ENCODE assay signal across 17 cellular contexts in the genomic region with DNA sequence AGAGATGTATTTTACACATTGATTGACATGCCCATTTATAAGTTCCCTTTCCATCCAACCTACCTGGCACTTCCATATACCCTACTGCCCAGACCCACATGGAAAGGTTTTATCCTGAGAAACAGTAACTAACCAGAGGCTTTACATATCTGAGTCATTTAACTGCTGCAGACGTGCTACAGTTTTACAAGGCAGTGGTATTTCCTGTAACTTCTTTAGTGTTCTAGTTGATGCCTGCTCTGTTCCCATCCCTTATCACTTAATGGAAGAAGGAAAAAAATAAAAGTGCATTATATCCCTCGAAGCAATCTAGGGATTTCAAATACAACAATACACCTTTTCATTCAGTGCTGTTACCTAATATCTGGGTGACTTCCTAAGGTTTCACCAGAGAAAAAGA.
DNase-seq lines count a peak whose midpoint lies in the region; ATAC-seq, FAIRE-seq and TF ChIP-seq lines count a peak whose summit lies in the region.
"Had no signal": no experiment of that assay in that cellular context is flagged by ENCODE, and none has a peak within 500 bp of the region (broad histone marks: within the 10 kb centered on the region; RNA-seq: fewer than 3 reads in every experiment).

No MANE protein-coding gene starts in this region.

- peak; percentile 39 for DNase-seq in GM04503 (ENCODE audit: low read depth)
- peak; percentile 36 for DNase-seq in RCC 7860 (ENCODE audit: low spot score)
- peak; percentile 26 for DNase-seq in epithelial cell of prostate (ENCODE audit: low read depth, low spot score)
- DNase-seq in osteoblast (ENCODE audit: insufficient read length, low spot score, missing footprints) = peak; percentile 52
- no peak for DNase-seq in activated T-cell treated with anti-CD3 and anti-CD28 coated beads, Interleukin-2, amount 50 U/mL, for 1 hour
- DNase-seq in activated T-helper 1 cell treated with anti-CD3 and anti-CD28 coated beads, Interleukin-12 subunit alpha, Interleukin-12 subunit beta, Interleukin-2, Interleukin-4 antibody, amounts not matched to agents 30 ng/mL and 10 ng/mL and 1 ng/mL, durations not matched to agents 14 hours and 24 hours and 36 hours (ENCODE audit: low spot score) = no peak
- DNase-seq in T-helper 9 cell = no peak
- DNase-seq: CD8-positive, alpha-beta memory T cell; left ventricle myocardium inferior; NCI-H2029; WERI-Rb-1 had no signal

- no peak overlapping the region for H2AFZ ChIP-seq in osteoblast (ENCODE audit: low read length)
- H2AFZ ChIP-seq: neural progenitor cell had no signal

- H3K79me2 ChIP-seq in osteoblast (ENCODE audit: insufficient read depth, low read length) = no peaks in the 10 kb centered on the region

- H3K27ac ChIP-seq in epithelial cell of prostate (peak overlapping the region; percentile 37), osteoblast (ENCODE audit: low read depth, low read length) (peak overlapping the region; percentile 32)
- H3K27ac ChIP-seq: gastroesophageal sphincter, KMS-11, neural progenitor cell, SJSA1, WERI-Rb-1 had no signal

- intact Hi-C loops in activated T-helper 1 cell treated with anti-CD3 and anti-CD28 coated beads, Interleukin-12 subunit alpha, Interleukin-12 subunit beta, Interleukin-2, Interleukin-4 antibody, amounts not matched to agents 30 ng/mL and 10 ng/mL and 1 ng/mL, durations not matched to agents 14 hours and 24 hours and 36 hours (cut with micrococcal nuclease) = no loop called here

- no peak overlapping the region for H3K27ac Mint-ChIP-seq in activated T-helper 1 cell treated with anti-CD3 and anti-CD28 coated beads, Interleukin-12 subunit alpha, Interleukin-12 subunit beta, Interleukin-2, Interleukin-4 antibody, amounts not matched to agents 30 ng/mL and 10 ng/mL and 1 ng/mL, durations not matched to agents 14 hours and 24 hours and 36 hours
- H3K27ac Mint-ChIP-seq: CD8-positive, alpha-beta memory T cell; neural progenitor cell had no signal

- H3K4me1 Mint-ChIP-seq in activated T-helper 1 cell treated with anti-CD3 and anti-CD28 coated beads, Interleukin-12 subunit alpha, Interleukin-12 subunit beta, Interleukin-2, Interleukin-4 antibody, amounts not matched to agents 30 ng/mL and 10 ng/mL and 1 ng/mL, durations not matched to agents 14 hours and 24 hours and 36 hours (ENCODE audit: low read depth) = peaks cover 7% of the 10 kb centered on the region

- ATAC-seq in GM21576 (IDR thresholded peaks at IDR 0.05; ENCODE audit: unreplicated experiment) = no peak
- ATAC-seq: gastroesophageal sphincter had no signal

- no peak for TF ChIP-seq CTCF in osteoblast (IDR thresholded peaks at IDR 0.05; ENCODE audit: extremely low read depth, low read depth, low read length)

- no peaks in the 10 kb centered on the region for H3K27me3 ChIP-seq in osteoblast (ENCODE audit: insufficient read depth, low read length)
- H3K27me3 ChIP-seq: gastroesophageal sphincter, neural progenitor cell, SJSA1 had no signal

- no peak overlapping the region for H3K4me3 Mint-ChIP-seq in activated T-helper 1 cell treated with anti-CD3 and anti-CD28 coated beads, Interleukin-12 subunit alpha, Interleukin-12 subunit beta, Interleukin-2, Interleukin-4 antibody, amounts not matched to agents 30 ng/mL and 10 ng/mL and 1 ng/mL, durations not matched to agents 14 hours and 24 hours and 36 hours
- H3K4me3 Mint-ChIP-seq: CD8-positive, alpha-beta memory T cell; neural progenitor cell had no signal

- no peaks in the 10 kb centered on the region for H3K36me3 Mint-ChIP-seq in activated T-helper 1 cell treated with anti-CD3 and anti-CD28 coated beads, Interleukin-12 subunit alpha, Interleukin-12 subunit beta, Interleukin-2, Interleukin-4 antibody, amounts not matched to agents 30 ng/mL and 10 ng/mL and 1 ng/mL, durations not matched to agents 14 hours and 24 hours and 36 hours (ENCODE audit: low read depth)
- H3K36me3 Mint-ChIP-seq: CD8-positive, alpha-beta memory T cell; neural progenitor cell had no signal

- H3K27me3 Mint-ChIP-seq in activated T-helper 1 cell treated with anti-CD3 and anti-CD28 coated beads, Interleukin-12 subunit alpha, Interleukin-12 subunit beta, Interleukin-2, Interleukin-4 antibody, amounts not matched to agents 30 ng/mL and 10 ng/mL and 1 ng/mL, durations not matched to agents 14 hours and 24 hours and 36 hours (ENCODE audit: insufficient read depth) = peaks cover 2% of the 10 kb centered on the region

- peak overlapping the region; percentile 12 for H3K4me2 ChIP-seq in osteoblast (ENCODE audit: insufficient read depth, low read length)
- H3K4me2 ChIP-seq: KMS-11, neural progenitor cell had no signal

- H3K9me3 ChIP-seq in osteoblast (ENCODE audit: low read depth, low read length) = no peaks in the 10 kb centered on the region
- H3K9me3 ChIP-seq: gastroesophageal sphincter, left ventricle myocardium inferior, SJSA1 had no signal

- no peaks in the 10 kb centered on the region for H4K20me1 ChIP-seq in osteoblast (ENCODE audit: insufficient read depth, low read length)

- peak; percentile 68 for FAIRE-seq in RCC 7860 (lab: Jason Lieb, UNC)

- no peaks in the 10 kb centered on the region for H3K36me3 ChIP-seq in osteoblast (ENCODE audit: insufficient read depth, low read length)
- H3K36me3 ChIP-seq: gastroesophageal sphincter, left ventricle myocardium inferior, neural progenitor cell, SJSA1, WERI-Rb-1 had no signal

- H3K4me1 ChIP-seq in osteoblast (ENCODE audit: insufficient read depth, low read length) = peaks cover 42% of the 10 kb centered on the region
- H3K4me1 ChIP-seq: gastroesophageal sphincter, neural progenitor cell had no signal

- no peak overlapping the region for H3K4me3 ChIP-seq in osteoblast (ENCODE audit: insufficient read depth, low read length)
- H3K4me3 ChIP-seq: coronary artery, gastroesophageal sphincter, left ventricle myocardium inferior, neural progenitor cell, SJSA1 had no signal

- H3K9me3 Mint-ChIP-seq in activated T-helper 1 cell treated with anti-CD3 and anti-CD28 coated beads, Interleukin-12 subunit alpha, Interleukin-12 subunit beta, Interleukin-2, Interleukin-4 antibody, amounts not matched to agents 30 ng/mL and 10 ng/mL and 1 ng/mL, durations not matched to agents 14 hours and 24 hours and 36 hours = no peaks in the 10 kb centered on the region
- H3K9me3 Mint-ChIP-seq: CD8-positive, alpha-beta memory T cell had no signal

Comparison
In these comparisons a context has a peak if more than half of its experiments do, and no peak if none do; other contexts are left out.
1. DNase-seq: peak in GM04503 (single experiment), RCC 7860 (single experiment), epithelial cell of prostate (single experiment) and osteoblast (single experiment); none in activated T-cell treated with anti-CD3 and anti-CD28 coated beads, Interleukin-2, amount 50 U/mL, for 1 hour (single experiment), activated T-helper 1 cell treated with anti-CD3 and anti-CD28 coated beads, Interleukin-12 subunit alpha, Interleukin-12 subunit beta, Interleukin-2, Interleukin-4 antibody, amounts not matched to agents 30 ng/mL and 10 ng/mL and 1 ng/mL, durations not matched to agents 14 hours and 24 hours and 36 hours (single experiment) and T-helper 9 cell (single experiment).